11 cellular contexts compared by ENCODE assay signal in the genomic region with DNA sequence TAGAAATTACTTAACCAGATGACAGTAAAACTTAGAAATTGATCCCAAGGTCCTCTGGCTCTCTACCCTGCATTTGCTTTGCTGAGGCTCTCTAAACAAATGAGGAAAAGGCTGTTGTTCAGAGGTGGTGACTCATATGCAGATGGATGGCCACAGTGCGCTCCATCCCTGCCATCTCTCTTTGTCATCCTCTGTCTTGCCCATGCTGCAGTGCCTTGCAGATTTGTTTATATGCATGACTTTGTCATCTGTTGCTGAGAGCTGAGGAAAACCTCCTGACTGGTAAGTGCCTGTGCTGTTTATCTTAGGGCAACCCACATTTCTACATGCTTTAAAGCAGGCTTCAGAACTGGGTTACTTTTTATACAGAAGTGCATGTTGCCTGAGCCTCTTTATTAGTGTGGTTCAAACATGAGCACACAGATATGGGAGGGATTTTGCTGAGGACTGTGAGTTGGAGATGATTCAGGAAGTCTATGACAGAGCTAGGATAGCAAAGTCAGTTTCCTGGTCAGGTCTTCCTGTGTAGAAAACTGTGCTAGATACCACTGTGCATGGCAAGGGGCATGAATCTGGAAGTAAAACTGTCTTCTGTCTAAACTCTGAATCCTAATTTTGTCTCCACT. TPM values are rescaled to one million over a fixed set of nuclear protein-coding genes. Genes with fewer than 3 reads are reported as not detected.
DNase-seq lines count a peak whose midpoint lies in the region; ATAC-seq, FAIRE-seq and TF ChIP-seq lines count a peak whose summit lies in the region.
"Had no signal": no experiment of that assay in that cellular context is flagged by ENCODE, and none has a peak within 500 bp of the region (broad histone marks: within the 10 kb centered on the region; RNA-seq: fewer than 3 reads in every experiment).

No MANE protein-coding gene starts in this region.

- H3K27me3 ChIP-seq in HepG2 (ENCODE audit: control insufficient read depth in 1 of 2, insufficient read depth in 2 of 2, low read length in 2 of 2) = peaks cover 1 to 20% of the 10 kb centered on the region in 2 experiments; a peak in 3 of 5 replicates
- H3K27me3 ChIP-seq in transverse colon = peaks cover 39% of the 10 kb centered on the region

- intact Hi-C loops in HepG2 (cut with micrococcal nuclease; ENCODE audit: unreplicated experiment) = no loop called here
- intact Hi-C loops in transverse colon (cut with DNase I; ENCODE audit: low total_unique reads) = loop anchor here (10.0 kb wide), 1 partner anchor 172 kb away; a partner anchor contains a TSS

- H3K4me1 ChIP-seq in HepG2 (ENCODE audit: insufficient read depth, low read length) (no peaks in the 10 kb centered on the region), transverse colon (peaks cover 4 to 21% (median 14%) of the 10 kb centered on the region in 4 donors)

- peak overlapping the region; percentile 95 for H3K27ac ChIP-seq in caudate nucleus (ENCODE audit: low read depth, low read length)
- no peak overlapping the region for H3K27ac ChIP-seq in HepG2 (ENCODE audit: extremely low read length, insufficient read depth, low read length)
- peak overlapping the region; percentile 61 to 77 (median 64) for H3K27ac ChIP-seq in transverse colon

- no peak for FAIRE-seq in HepG2 (lab: Jason Lieb, UNC)

- no TSS peak for BruUV-seq in HepG2 (replicated peaks; lab: Mats Ljungman, UMichigan)

- 46% methylated on average over 1 of the region's 1 CpG for WGBS in HepG2 (ENCODE audit: low lambda C conversion rate)
- 86% methylated on average over 1 of the region's 1 CpG; no CpG with 5 or more reads in 1 of the 2 donors for WGBS in transverse colon (ENCODE audit: low coverage in 1 of 2), 2 donors

- H3K4me3 ChIP-seq in HepG2 (replicated peaks in 1 of 3; ENCODE audit: insufficient read depth in 1 of 3, low read depth in 2 of 3, low read length in 3 of 3) (no peak overlapping the region), transverse colon (no peak overlapping the region)

- no peak for TF ChIP-seq CTCF in HepG2 (CRISPR knock-in tag; IDR thresholded peaks at IDR 0.05)
- no peak for TF ChIP-seq CTCF in transverse colon (IDR thresholded peaks at IDR 0.05)

- peaks cover 9 to 34% of the 10 kb centered on the region in 2 donors for H3K36me3 Mint-ChIP-seq in activated naive CD4-positive, alpha-beta T cell treated with anti-CD3 and anti-CD28 coated beads, Interleukin-2, amount 50 U/mL, for 72 hours
- H3K36me3 Mint-ChIP-seq in natural killer cell treated with Interleukin-12 subunit alpha and Interleukin-12 subunit beta and Interleukin-15 and Interleukin-18, amount 100 ng/mL, for 72 hours = peaks cover 4% of the 10 kb centered on the region

- H3K79me2 ChIP-seq in HepG2 (ENCODE audit: insufficient read depth, low read length) = no peaks in the 10 kb centered on the region

- peaks cover 35 to 45% of the 10 kb centered on the region in 2 donors for H3K27me3 Mint-ChIP-seq in natural killer cell treated with Interleukin-12 subunit alpha and Interleukin-12 subunit beta and Interleukin-15 and Interleukin-18, amount 100 ng/mL, for 72 hours

- no peak overlapping the region for H2AFZ ChIP-seq in HepG2 (ENCODE audit: low read length)

- TF ChIP-seq EP300 in HepG2 (IDR thresholded peaks at IDR 0.05; ENCODE audit: low read depth in 2 of 2, low read length in 2 of 2) (no peak), HepG2 (CRISPR knock-in tag; IDR thresholded peaks at IDR 0.05; ENCODE audit: borderline replicate concordance) (no peak), transverse colon (IDR thresholded peaks at IDR 0.05; ENCODE audit: low read depth) (no peak)

- no peak for DNase-seq in activated naive CD4-positive, alpha-beta T cell treated with anti-CD3 and anti-CD28 coated beads, Interleukin-2, amount 50 U/mL, for 72 hours (ENCODE audit: low spot score in 2 of 2)
- no peak for DNase-seq in activated naive CD4-positive, alpha-beta T cell (lab: John Stamatoyannopoulos, UW)
- peak in 47 of 61 donors; percentile 7 to 87 (median 56) for DNase-seq in caudate nucleus (lab: John Stamatoyannopoulos, UW)
- no peak for DNase-seq in HepG2 (ENCODE audit: low spot score)
- no peak for DNase-seq in transverse colon
- DNase-seq in natural killer cell treated with Interleukin-12 subunit alpha and Interleukin-12 subunit beta and Interleukin-15 and Interleukin-18, amount 100 ng/mL, for 72 hours (ENCODE audit: low spot score) = no peak
- DNase-seq: NCI-H2081 treated with DMSO at 0.1 percent for 48 hours had no signal

- CTCF ChIA-PET in HepG2 (lab: Yijun Ruan, JAX; ENCODE audit: low intra/inter-chr PET ratio, low total read pairs) = no interaction called here

- H3K9me3 Mint-ChIP-seq in activated naive CD4-positive, alpha-beta T cell treated with anti-CD3 and anti-CD28 coated beads, Interleukin-2, amount 50 U/mL, for 72 hours = peaks cover 3% of the 10 kb centered on the region in 2 donors
- H3K9me3 Mint-ChIP-seq in natural killer cell treated with Interleukin-12 subunit alpha and Interleukin-12 subunit beta and Interleukin-15 and Interleukin-18, amount 100 ng/mL, for 72 hours = peaks cover 2% of the 10 kb centered on the region

- no peak overlapping the region for H3K27ac Mint-ChIP-seq in activated naive CD4-positive, alpha-beta T cell treated with anti-CD3 and anti-CD28 coated beads, Interleukin-2, amount 50 U/mL, for 72 hours
- no peak overlapping the region for H3K27ac Mint-ChIP-seq in natural killer cell treated with Interleukin-12 subunit alpha and Interleukin-12 subunit beta and Interleukin-15 and Interleukin-18, amount 100 ng/mL, for 72 hours
- H3K27ac Mint-ChIP-seq: CD8-positive, alpha-beta T cell had no signal

- no peaks in the 10 kb centered on the region for H3K36me3 ChIP-seq in HepG2 (replicated peaks in 1 of 2; ENCODE audit: control insufficient read depth in 1 of 2, insufficient read depth in 2 of 2, low read length in 2 of 2)
- H3K36me3 ChIP-seq in transverse colon = no peaks in the 10 kb centered on the region

- TF ChIP-seq POLR2A in HepG2 (IDR thresholded peaks at IDR 0.05; ENCODE audit: insufficient read depth in 1 of 2, low read depth in 2 of 2, low read length in 2 of 2) (no peak), transverse colon (IDR thresholded peaks at IDR 0.05) (no peak)

- no peak overlapping the region for H3K9ac ChIP-seq in HepG2 (ENCODE audit: insufficient read depth, low read depth, low read length)

- peaks cover 1% of the 10 kb centered on the region; the same call in 1 of the 2 replicates for H3K9me3 ChIP-seq in HepG2 (ENCODE audit: low read length)
- peaks cover 0 to 2% of the 10 kb centered on the region in 2 donors for H3K9me3 ChIP-seq in transverse colon

- ATAC-seq in activated naive CD4-positive, alpha-beta T cell treated with anti-CD3 and anti-CD28 coated beads, Interleukin-2, amount 50 U/mL, for 72 hours = peak; percentile 14 to 80
- ATAC-seq in HepG2 (no peak; the same call in 2 of the 3 replicates), GM21526 (IDR thresholded peaks at IDR 0.05; ENCODE audit: low FRiP score, unreplicated experiment) (no peak), GM19328 (IDR thresholded peaks at IDR 0.05; ENCODE audit: unreplicated experiment) (no peak)
- ATAC-seq in natural killer cell treated with Interleukin-12 subunit alpha and Interleukin-12 subunit beta and Interleukin-15 and Interleukin-18, amount 100 ng/mL, for 72 hours = no peak
- ATAC-seq: CD8-positive, alpha-beta T cell; HCT116 had no signal

- no peaks in the 10 kb centered on the region for H4K20me1 ChIP-seq in HepG2 (ENCODE audit: insufficient read depth, low read length)

- TF ChIP-seq RAD21 in HepG2 (CRISPR knock-in tag; IDR thresholded peaks at IDR 0.05) = no peak

- in situ Hi-C loops in HepG2 (cut with HindIII; ENCODE audit: extremely low pct_ligation_motif_present, low pct_unique_long_range_greater_than_20kb) (no loop called here), transverse colon (cut with MboI; ENCODE audit: low pct_ligation_motif_present in 1 of 4, low pct_unique_long_range_greater_than_20kb in 1 of 4, low sequenced_read_pairs in 3 of 4) (loop anchor here in 3 of 4 donors (25.0 kb wide), 1 partner anchor 189 kb away; no protein-coding TSS in a partner anchor)

- H3K4me2 ChIP-seq in HepG2 (ENCODE audit: low read depth, low read length) = no peak overlapping the region

- POLR2A ChIA-PET in HepG2 (lab: Yijun Ruan, JAX) = no interaction called here

- peaks cover 4 to 5% of the 10 kb centered on the region in 2 donors for H3K4me1 Mint-ChIP-seq in natural killer cell treated with Interleukin-12 subunit alpha and Interleukin-12 subunit beta and Interleukin-15 and Interleukin-18, amount 100 ng/mL, for 72 hours (ENCODE audit: low read depth in 2 of 2)

- no peak overlapping the region for H3K4me3 Mint-ChIP-seq in natural killer cell treated with Interleukin-12 subunit alpha and Interleukin-12 subunit beta and Interleukin-15 and Interleukin-18, amount 100 ng/mL, for 72 hours
- H3K4me3 Mint-ChIP-seq: CD8-positive, alpha-beta T cell had no signal

RNA-seq across cellular contexts. Expression of a gene that starts 57.4 kb away (rescaled TPM):
- 10 to 100 TPM in 1 of 2 donors, under 1 TPM in 1; 0.98 to 17.7 TPM for total RNA-seq in activated naive CD4-positive, alpha-beta T cell treated with anti-CD3 and anti-CD28 coated beads, Interleukin-2, amount 50 U/mL, for 72 hours
- 2.0 and 2.8 TPM in 2 replicates for total RNA-seq in HepG2 (2016; rRNA removed; fragmentation: Illumina TruSeq; extraction: Trizol)
- 0.20 and 0.26 TPM in 2 replicates for total RNA-seq in HepG2 (2016; cell fraction: cytosol; rRNA removed; fragmentation: Illumina TruSeq; extraction: Trizol; ENCODE audit: low read depth)
- 1.3 and 2.8 TPM in 2 replicates for total RNA-seq in HepG2 (2016; cell fraction: insoluble cytoplasmic fraction; rRNA removed; fragmentation: Illumina TruSeq; extraction: Trizol)
- 0.87 and 0.96 TPM in 2 replicates for total RNA-seq in HepG2 (2016; cell fraction: membrane; rRNA removed; fragmentation: Illumina TruSeq; extraction: Trizol)
- 2.9 and 3.8 TPM in 2 replicates for total RNA-seq in HepG2 (2016; cell fraction: nucleus; rRNA removed; fragmentation: Illumina TruSeq; extraction: Trizol)
- 0.71 and 0.98 TPM in 2 replicates for polyA plus RNA-seq in HepG2 (2011; rRNA removed)
- polyA plus RNA-seq in HepG2 (2011; cell fraction: cytosol; rRNA removed) = 0.83 and 1.1 TPM in 2 replicates
- 1.2 and 1.7 TPM in 2 replicates for polyA plus RNA-seq in HepG2 (2011; cell fraction: nucleus; rRNA removed)
- polyA plus RNA-seq in HepG2 (2012) = 0.97 and 1.0 TPM in 2 replicates
- polyA plus RNA-seq in HepG2 (2016; cell fraction: cytosol; fragmentation: Illumina TruSeq; extraction: Trizol; ENCODE audit: low read depth) = 0.15 TPM in 2 replicates
- 1.6 and 1.7 TPM in 2 replicates for polyA plus RNA-seq in HepG2 (2016; cell fraction: insoluble cytoplasmic fraction; fragmentation: Illumina TruSeq; extraction: Trizol; ENCODE audit: low read depth)
- polyA plus RNA-seq in HepG2 (2016; cell fraction: membrane; fragmentation: Illumina TruSeq; extraction: Trizol; ENCODE audit: low read depth) = 0.31 and 0.49 TPM in 2 replicates
- 5.8 and 6.6 TPM in 2 replicates for polyA plus RNA-seq in HepG2 (2016; cell fraction: nucleus; fragmentation: Illumina TruSeq; extraction: Trizol; ENCODE audit: insufficient read depth, low read depth)
- polyA minus RNA-seq in HepG2 (2011; rRNA and poly(A)+ RNA removed; ENCODE audit: low replicate concordance) = 1.6 TPM in 1 of 2 replicates, not detected in the other
- polyA minus RNA-seq in HepG2 (2011; cell fraction: cytosol; rRNA and poly(A)+ RNA removed) = 1.1 and 1.2 TPM in 2 replicates
- 0.37 and 0.39 TPM in 2 replicates for polyA minus RNA-seq in HepG2 (2011; cell fraction: nucleus; rRNA and poly(A)+ RNA removed)
- 10 to 100 TPM in 3 of 4 donors, 1 to 10 TPM in 1; 7.8 to 56.9 (median 13.8) TPM for total RNA-seq in transverse colon
- total RNA-seq in natural killer cell treated with Interleukin-12 subunit alpha and Interleukin-12 subunit beta and Interleukin-15 and Interleukin-18, amount 100 ng/mL, for 72 hours = 1 to 10 TPM; 2.9 to 5.7 TPM

Comparison
In these comparisons a context has a peak if more than half of its experiments do, and no peak if none do; other contexts are left out.
1. ATAC-seq: peak in activated naive CD4-positive, alpha-beta T cell treated with anti-CD3 and anti-CD28 coated beads, Interleukin-2, amount 50 U/mL, for 72 hours (2 of 2); none in HepG2 (single experiment), natural killer cell treated with Interleukin-12 subunit alpha and Interleukin-12 subunit beta and Interleukin-15 and Interleukin-18, amount 100 ng/mL, for 72 hours (0 of 2), GM21526 (single experiment) and GM19328 (single experiment).
2. DNase-seq: peak in caudate nucleus (47 of 61); none in activated naive CD4-positive, alpha-beta T cell treated with anti-CD3 and anti-CD28 coated beads, Interleukin-2, amount 50 U/mL, for 72 hours (0 of 2), activated naive CD4-positive, alpha-beta T cell (0 of 4), HepG2 (single experiment), transverse colon (single experiment) and natural killer cell treated with Interleukin-12 subunit alpha and Interleukin-12 subunit beta and Interleukin-15 and Interleukin-18, amount 100 ng/mL, for 72 hours (single experiment).